ENCODE assay signal across 1 cellular context in the genomic region with DNA sequence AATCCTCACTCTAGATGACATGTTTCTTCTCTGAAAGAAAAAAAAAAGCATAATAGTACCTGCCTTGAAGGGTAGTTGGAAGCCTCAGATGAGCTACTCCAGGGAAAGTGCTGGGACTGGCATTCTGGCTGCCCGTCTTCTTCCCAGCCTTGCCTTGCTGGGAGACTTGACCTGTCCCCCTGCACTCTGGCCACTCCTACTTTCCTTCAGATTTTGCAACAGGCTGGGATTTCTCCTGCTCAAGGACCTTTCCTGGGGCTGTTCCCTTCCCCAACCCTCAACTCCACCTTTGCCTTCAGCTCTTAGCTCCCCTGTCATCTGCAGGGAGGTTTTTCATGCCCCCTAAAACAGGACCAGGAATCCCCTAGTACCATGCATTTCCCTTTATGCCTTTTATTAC.
TF ChIP-seq lines count a peak whose summit lies in the region.

No MANE protein-coding gene starts in this region.

TF ChIP-seq in A549, 52 proteins besides CTCF, POLR2A, EP300 and RAD21 (continued from another document):
- TF ChIP-seq, protein P1, sequence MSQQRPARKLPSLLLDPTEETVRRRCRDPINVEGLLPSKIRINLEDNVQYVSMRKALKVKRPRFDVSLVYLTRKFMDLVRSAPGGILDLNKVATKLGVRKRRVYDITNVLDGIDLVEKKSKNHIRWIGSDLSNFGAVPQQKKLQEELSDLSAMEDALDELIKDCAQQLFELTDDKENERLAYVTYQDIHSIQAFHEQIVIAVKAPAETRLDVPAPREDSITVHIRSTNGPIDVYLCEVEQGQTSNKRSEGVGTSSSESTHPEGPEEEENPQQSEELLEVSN (IDR thresholded peaks at IDR 0.05; ENCODE audit: borderline replicate concordance, low read depth) = no peak
